8 cellular contexts compared by ENCODE assay signal in genomic region chr11:58578136-58578634, GRCh38. TPM values are rescaled to one million over a fixed set of nuclear protein-coding genes. Genes with fewer than 3 reads are reported as not detected.
DNase-seq lines count a peak whose midpoint lies in the region; ATAC-seq and TF ChIP-seq lines count a peak whose summit lies in the region.

No MANE protein-coding gene starts in this region.

- no peaks in the 10 kb centered on the region for H3K9me2 ChIP-seq in Karpas-422 (replicated peaks; ENCODE audit: insufficient read depth, low read length)

- peak overlapping the region; percentile 89 for H3K4me2 ChIP-seq in Karpas-422 (ENCODE audit: low read depth, low read length, poor library complexity, severe bottlenecking)

- H3K27ac ChIP-seq in Karpas-422 (ENCODE audit: low read length): peak overlapping the region; percentile 97
- peak overlapping the region; percentile 98 to 100 (median 100) for H3K27ac ChIP-seq in Peyer's patch
- peak overlapping the region; percentile 95 to 100 (median 100) for H3K27ac ChIP-seq in esophagus squamous epithelium
- peak overlapping the region; percentile 94 for H3K27ac ChIP-seq in muscle layer of colon (ENCODE audit: low read depth, low read length)

- H3K4me3 ChIP-seq in Karpas-422 (ENCODE audit: low read length): peak overlapping the region; percentile 85
- peak overlapping the region; percentile 88 to 98 (median 93) for H3K4me3 ChIP-seq in Peyer's patch
- H3K4me3 ChIP-seq in esophagus squamous epithelium: peak overlapping the region; percentile 95 to 98 (median 96)
- peak overlapping the region; percentile 89 for H3K4me3 ChIP-seq in muscle layer of colon (ENCODE audit: low read depth in 1 of 2, low read length in 2 of 2)

- WGBS in esophagus squamous epithelium, 2 donors: 0% methylated on average over 18 to 31 of the region's 33 CpGs

- DNase-seq in GF-D8 (lab: John Stamatoyannopoulos, UW): peak; percentile 97
- peak; percentile 99 for DNase-seq in Karpas-422
- peak; percentile 87 to 97 (median 95) for DNase-seq in Peyer's patch
- DNase-seq in activated T-helper 1 cell treated with anti-CD3 and anti-CD28 coated beads, Interleukin-2, amount 50 U/mL, for 16 hours (ENCODE audit: low read depth in 1 of 2, low spot score in 1 of 2): peak; percentile 80 to 88
- DNase-seq in esophagus squamous epithelium (lab: John Stamatoyannopoulos, UW): peak; percentile 82
- DNase-seq in stimulated activated CD8-positive, alpha-beta memory T cell treated with anti-CD3 and anti-CD28 coated beads, Interleukin-7, amount 100 ng/mL, for 1 hour (ENCODE audit: low read depth in 2 of 2): peak; percentile 79 to 86

- intact Hi-C loops in esophagus squamous epithelium (cut with DNase I): no loop called here

- H3K4me1 ChIP-seq in Karpas-422 (ENCODE audit: low read length): peaks cover 61% of the 10 kb centered on the region
- peaks cover 0 to 59% (median 16%) of the 10 kb centered on the region in 4 donors for H3K4me1 ChIP-seq in Peyer's patch
- H3K4me1 ChIP-seq in esophagus squamous epithelium: peaks cover 14 to 77% (median 63%) of the 10 kb centered on the region in 3 donors
- peaks cover 62% of the 10 kb centered on the region for H3K4me1 ChIP-seq in muscle layer of colon (ENCODE audit: insufficient read depth, low read length)

- H3K9ac ChIP-seq in Karpas-422 (ENCODE audit: low read length) (peak overlapping the region; percentile 98), muscle layer of colon (ENCODE audit: low read length) (peak overlapping the region; percentile 98)

- TF ChIP-seq POLR2A in Peyer's patch (IDR thresholded peaks at IDR 0.05) (no peak), esophagus squamous epithelium (IDR thresholded peaks at IDR 0.05) (no peak)

- H2AFZ ChIP-seq in Karpas-422 (ENCODE audit: low read length): no peak overlapping the region; the same call in 1 of the 2 replicates

- H3K9me3 ChIP-seq in Karpas-422 (ENCODE audit: low read length) (no peaks in the 10 kb centered on the region), Peyer's patch (no peaks in the 10 kb centered on the region), esophagus squamous epithelium (no peaks in the 10 kb centered on the region), muscle layer of colon (ENCODE audit: low read length) (no peaks in the 10 kb centered on the region)

- no peaks in the 10 kb centered on the region for H3K27me3 ChIP-seq in Karpas-422 (ENCODE audit: low read length)
- H3K27me3 ChIP-seq in Peyer's patch: no peaks in the 10 kb centered on the region
- no peaks in the 10 kb centered on the region for H3K27me3 ChIP-seq in esophagus squamous epithelium
- H3K27me3 ChIP-seq in muscle layer of colon (ENCODE audit: control insufficient read depth in 1 of 2, insufficient read depth in 2 of 2, low read length in 2 of 2): no peaks in the 10 kb centered on the region

- no peak for ATAC-seq in HG02588 (IDR thresholded peaks at IDR 0.05; ENCODE audit: unreplicated experiment)

- no peaks in the 10 kb centered on the region for H4K20me1 ChIP-seq in Karpas-422 (ENCODE audit: insufficient read depth, low read depth, low read length)

- H3K79me2 ChIP-seq in Karpas-422 (ENCODE audit: low read length): peaks cover 82% of the 10 kb centered on the region

- H3K36me3 ChIP-seq in Karpas-422 (ENCODE audit: insufficient read depth, low read length): peaks cover 9% of the 10 kb centered on the region; the same call in 1 of the 2 replicates
- no peaks in the 10 kb centered on the region for H3K36me3 ChIP-seq in Peyer's patch
- H3K36me3 ChIP-seq in esophagus squamous epithelium: no peaks in the 10 kb centered on the region
- no peaks in the 10 kb centered on the region for H3K36me3 ChIP-seq in muscle layer of colon (ENCODE audit: insufficient read depth, low read length)

- TF ChIP-seq CTCF in Peyer's patch (IDR thresholded peaks at IDR 0.05) (no peak), esophagus squamous epithelium (IDR thresholded peaks at IDR 0.05) (no peak)

RNA-seq across cellular contexts. Expression of gene ZFP91, which starts 0.7 kb away (rescaled TPM):
- 30.7 and 49.4 TPM in 2 replicates for total RNA-seq in Karpas-422 (2014; rRNA removed; shearing (Covaris generic); ENCODE audit: low replicate concordance)
- 10 to 100 TPM; 42.4 to 58.3 (median 45.9) TPM for total RNA-seq in Peyer's patch
- 10 to 100 TPM; 26.6 to 48.6 (median 40.5) TPM for total RNA-seq in esophagus squamous epithelium

RNA-seq across cellular contexts. Expression of gene LPXN, which starts 2.5 kb away (rescaled TPM):
- total RNA-seq in Karpas-422 (2014; rRNA removed; shearing (Covaris generic); ENCODE audit: low replicate concordance): 127 and 179 TPM in 2 replicates
- total RNA-seq in Peyer's patch (10 to 100 TPM; 12.3 to 66.0 (median 18.2) TPM), esophagus squamous epithelium (10 to 100 TPM in 1 of 4 donors, 1 to 10 TPM in 3; 1.7 to 12.4 (median 4.4) TPM)

RNA-seq across cellular contexts. Expression of gene CNTF, which starts 44.3 kb away (rescaled TPM):
- 0.76 and 4.1 TPM in 2 replicates for total RNA-seq in Karpas-422 (2014; rRNA removed; shearing (Covaris generic); ENCODE audit: low replicate concordance)
- 1 to 10 TPM in 3 of 4 donors, not detected in 1; 3.5 to 6.8 (median 5.3) TPM for total RNA-seq in Peyer's patch
- 1 to 10 TPM in 2 of 4 donors, under 1 TPM in 2; 0.53 to 3.2 (median 1.2) TPM for total RNA-seq in esophagus squamous epithelium
